22 cellular contexts compared by ENCODE assay signal in the genomic region with DNA sequence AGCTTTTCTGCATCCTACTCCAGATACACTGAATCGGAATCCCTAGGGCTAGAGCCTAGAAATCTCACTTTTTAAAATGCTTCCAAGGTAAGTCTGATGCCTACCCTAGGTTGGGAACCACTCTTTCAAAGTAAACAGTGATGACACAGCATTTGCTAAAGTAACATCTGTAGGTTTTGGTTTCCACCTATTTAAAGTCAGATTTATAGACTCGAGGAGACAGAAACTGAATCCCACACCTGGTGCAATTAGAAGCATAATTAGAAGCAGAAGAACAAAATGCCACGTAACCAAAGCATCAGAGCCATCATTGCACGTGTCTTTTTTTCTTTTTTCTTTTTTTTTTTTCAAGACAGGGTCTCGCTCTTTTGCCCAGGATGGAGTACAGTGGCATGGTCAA. TPM values are rescaled to one million over a fixed set of nuclear protein-coding genes. Genes with fewer than 3 reads are reported as not detected.
DNase-seq lines count a peak whose midpoint lies in the region; ATAC-seq and TF ChIP-seq lines count a peak whose summit lies in the region.
"Had no signal": no experiment of that assay in that cellular context is flagged by ENCODE, and none has a peak within 500 bp of the region (broad histone marks: within the 10 kb centered on the region; RNA-seq: fewer than 3 reads in every experiment).

No MANE protein-coding gene starts in this region.

- no peak overlapping the region for H3K4me2 ChIP-seq in IMR-90 (ENCODE audit: low read depth, low read length)
- H3K4me2 ChIP-seq: neural progenitor cell had no signal

- no peak overlapping the region for H3K18ac ChIP-seq in IMR-90 (ENCODE audit: low read depth, low read length)

- H3K4me1 ChIP-seq in A673 (ENCODE audit: insufficient read depth, low read length, poor library complexity, severe bottlenecking), result no peaks in the 10 kb centered on the region
- H3K4me1 ChIP-seq in IMR-90 (ENCODE audit: control insufficient read depth, insufficient read depth, low read length), result peaks cover 7% of the 10 kb centered on the region
- H3K4me1 ChIP-seq: esophagus squamous epithelium had no signal

- H3K9me1 ChIP-seq in IMR-90 (ENCODE audit: insufficient read depth, low read length), result no peaks in the 10 kb centered on the region

- peak; percentile 69 for ATAC-seq in GM19035 (IDR thresholded peaks at IDR 0.05; ENCODE audit: unreplicated experiment)
- ATAC-seq in HG02678 (IDR thresholded peaks at IDR 0.05; ENCODE audit: unreplicated experiment), result peak; percentile 83
- ATAC-seq in IMR-90 (ENCODE audit: low read depth), result no peak
- ATAC-seq: activated CD4-positive, CD25-positive, alpha-beta regulatory T cell treated with anti-CD3 and anti-CD28 coated beads, Interleukin-2, amount 50 U/mL, for 24 hours; heart left ventricle; sciatic nerve had no signal

- no peak overlapping the region for H2BK20ac ChIP-seq in IMR-90 (ENCODE audit: low read depth, low read length)

- H2BK5ac ChIP-seq in IMR-90 (ENCODE audit: low read depth, low read length, poor library complexity, severe bottlenecking), result no peak overlapping the region

- no peak for TF ChIP-seq POLR2A in IMR-90 (IDR thresholded peaks at IDR 0.05; ENCODE audit: low read depth, low read length)

- peaks cover 25 to 34% of the 10 kb centered on the region in 2 experiments for H3K79me1 ChIP-seq in IMR-90 (ENCODE audit: low read depth in 1 of 2, low read length in 2 of 2)

- no peak for TF ChIP-seq CTCF in A673 (conservative IDR thresholded peaks at IDR 0.05; ENCODE audit: low read depth, low read length)
- TF ChIP-seq CTCF in IMR-90 (conservative IDR thresholded peaks at IDR 0.05; ENCODE audit: low read depth, low read length), result no peak

- no peak overlapping the region for H3K4ac ChIP-seq in IMR-90 (ENCODE audit: low read depth, low read length)

- CTCF ChIA-PET in A673 (lab: Charles Lee), result no interaction called here
- CTCF ChIA-PET in IMR-90 (lab: Yijun Ruan, JAX), result interaction anchor here (0.6 to 1.3 kb wide), 4 partner anchors 9 to 91 kb away, joined by 3 to 5 read pairs (median 3); no protein-coding TSS in a partner anchor

- H3K9me3 ChIP-seq in A673 (ENCODE audit: low read depth, low read length, poor library complexity, severe bottlenecking) (no peaks in the 10 kb centered on the region), IMR-90 (ENCODE audit: control insufficient read depth, insufficient read depth, low read length) (no peaks in the 10 kb centered on the region)
- H3K9me3 ChIP-seq: esophagus squamous epithelium, heart left ventricle had no signal

- intact Hi-C loops in A673 (cut with micrococcal nuclease; ENCODE audit: unreplicated experiment), result no loop called here
- intact Hi-C loops in IMR-90 (cut with micrococcal nuclease), result loop anchor here (10.0 kb wide), 1 partner anchor 338 kb away; no protein-coding TSS in a partner anchor
- intact Hi-C loops in posterior vena cava (cut with DNase I), result no loop called here

- H3K36me3 ChIP-seq in A673 (ENCODE audit: insufficient read depth, low read length, poor library complexity, severe bottlenecking) (peaks cover 14% of the 10 kb centered on the region), IMR-90 (ENCODE audit: control insufficient read depth, insufficient read depth, low read length) (peaks cover 30% of the 10 kb centered on the region)

- H3K14ac ChIP-seq in IMR-90 (replicated peaks; ENCODE audit: low read depth, low read length), result no peak overlapping the region

- H2BK120ac ChIP-seq in IMR-90 (ENCODE audit: low read depth, low read length), result no peak overlapping the region

- BruUV-seq in A673 (replicated peaks; lab: Mats Ljungman, UMichigan) (TSS peak; percentile 11), IMR-90 (replicated peaks; lab: Mats Ljungman, UMichigan) (TSS peak; percentile 54)

- dilution Hi-C loops in IMR-90 (cut with HindIII; ENCODE audit: low sequenced_read_pairs, unreplicated experiment), result no loop called here

- no peak overlapping the region for H3K9ac ChIP-seq in IMR-90 (ENCODE audit: low read depth, low read length)
- H3K9ac ChIP-seq: neural progenitor cell had no signal

- POLR2A ChIA-PET in A673 (lab: Charles Lee; ENCODE audit: low non-redundant PET) (no interaction called here), IMR-90 (lab: Charles Lee; ENCODE audit: unreplicated experiment) (no interaction called here)

- H4K8ac ChIP-seq in IMR-90 (ENCODE audit: low read depth in 2 of 2, low read length in 2 of 2), result no peak overlapping the region

- no peaks in the 10 kb centered on the region for H4K20me1 ChIP-seq in IMR-90 (ENCODE audit: insufficient read depth, low read length)

- no peak overlapping the region for H4K91ac ChIP-seq in IMR-90 (ENCODE audit: insufficient read depth, low read depth, low read length)

- H3K4me3 ChIP-seq in A673 (ENCODE audit: low read depth, low read length, poor library complexity, severe bottlenecking) (no peak overlapping the region), IMR-90 (ENCODE audit: insufficient read depth, low read depth, low read length) (no peak overlapping the region)
- H3K4me3 ChIP-seq: esophagus squamous epithelium, heart left ventricle, neural progenitor cell had no signal

- H2AK9ac ChIP-seq in IMR-90 (replicated peaks; ENCODE audit: low read depth, low read length, poor library complexity), result no peak overlapping the region

- no peaks in the 10 kb centered on the region for H3K27me3 ChIP-seq in A673 (replicated peaks; ENCODE audit: insufficient read depth, low read depth, low read length, poor library complexity)
- no peaks in the 10 kb centered on the region for H3K27me3 ChIP-seq in IMR-90 (ENCODE audit: control insufficient read depth, insufficient read depth, low read length)
- H3K27me3 ChIP-seq: esophagus squamous epithelium, heart left ventricle, neural progenitor cell had no signal

- DNase-seq in A673 (ENCODE audit: low spot score), result no peak
- no peak for DNase-seq in IMR-90
- no peak for DNase-seq in activated CD4-positive, alpha-beta T cell treated with anti-CD3 and anti-CD28 coated beads, Interleukin-2, amount 50 U/mL, for 4 hours
- DNase-seq in HUDEP-2 (lab: John Stamatoyannopoulos, UW; ENCODE audit: unreplicated experiment in 76 of 76), result no peak
- DNase-seq in NCI-H1092 (lab: John Stamatoyannopoulos, UW), result no peak
- DNase-seq in posterior vena cava (ENCODE audit: low spot score), result no peak
- DNase-seq: activated CD8-positive, alpha-beta memory T cell treated with anti-CD3 and anti-CD28 coated beads, Interleukin-2, amount 50 U/mL, for 4 hours; activated naive CD4-positive, alpha-beta T cell treated with anti-CD3 and anti-CD28 coated beads, Interleukin-2, amount 10 ng/mL, durations not matched to agents 7 days and 5 days; COR-L47; esophagus squamous epithelium; heart left ventricle; KBM-7; kidney; NCI-H1694; NCI-H526 treated with DMSO at 0.1 percent for 48 hours; stimulated activated CD8-positive, alpha-beta memory T cell treated with anti-CD3 and anti-CD28 coated beads, Interleukin-4, amount 100 ng/mL, for 48 hours; T-helper 2 cell had no signal

- H3K56ac ChIP-seq in IMR-90 (ENCODE audit: extremely low read depth, insufficient read depth, low read length), result no peak overlapping the region

- H3K27ac ChIP-seq in A673 (ENCODE audit: low read depth, low read length, poor library complexity, severe bottlenecking) (no peak overlapping the region), IMR-90 (ENCODE audit: insufficient read depth, low read length) (no peak overlapping the region)
- H3K27ac ChIP-seq: esophagus squamous epithelium, heart left ventricle, neural progenitor cell had no signal

- no peak overlapping the region for H3K23ac ChIP-seq in IMR-90 (ENCODE audit: low read depth, low read length)

- H2BK15ac ChIP-seq in IMR-90 (ENCODE audit: low read depth, low read length), result no peak overlapping the region

- H2AFZ ChIP-seq in IMR-90 (replicated peaks; ENCODE audit: low read length, poor library complexity), result no peak overlapping the region
- H2AFZ ChIP-seq: neural progenitor cell had no signal

- no peak for TF ChIP-seq RAD21 in IMR-90 (IDR thresholded peaks at IDR 0.05; ENCODE audit: low read length)

- H4K5ac ChIP-seq in IMR-90 (ENCODE audit: low read depth, low read length), result no peak overlapping the region

- WGBS in IMR-90 (ENCODE audit: extremely low coverage in 2 of 2, insufficient read length in 1 of 2), 2 experiments, result 100% methylated on average over 2 of the region's 5 CpGs; no CpG with 5 or more reads in 1 of the 2 experiments

- in situ Hi-C loops in IMR-90 (cut with MboI; ENCODE audit: low sequenced_read_pairs), result no loop called here

- no peak overlapping the region for H2AK5ac ChIP-seq in IMR-90 (ENCODE audit: low read depth, low read length)

TF ChIP-seq in IMR-90, 13 proteins besides CTCF, POLR2A, EP300 and RAD21 (continues in another document):
- TF ChIP-seq CEBPB (IDR thresholded peaks at IDR 0.05; ENCODE audit: low read depth, low read length) (no peak), RCOR1 (IDR thresholded peaks at IDR 0.05; ENCODE audit: insufficient replicate concordance, low read length) (no peak), BHLHE40 (IDR thresholded peaks at IDR 0.05; ENCODE audit: low read depth, low read length) (no peak), RFX5 (IDR thresholded peaks at IDR 0.05; ENCODE audit: low read depth, low read length) (no peak), MXI1 (IDR thresholded peaks at IDR 0.05; ENCODE audit: borderline replicate concordance, low read depth, low read length) (no peak), NFE2L2 (IDR thresholded peaks at IDR 0.05; ENCODE audit: low read depth, low read length) (no peak), CHD1 (IDR thresholded peaks at IDR 0.05; ENCODE audit: low read depth, low read length) (no peak), SMC3 (IDR thresholded peaks at IDR 0.05; ENCODE audit: low read depth, low read length) (no peak)
- TF ChIP-seq, protein P1, sequence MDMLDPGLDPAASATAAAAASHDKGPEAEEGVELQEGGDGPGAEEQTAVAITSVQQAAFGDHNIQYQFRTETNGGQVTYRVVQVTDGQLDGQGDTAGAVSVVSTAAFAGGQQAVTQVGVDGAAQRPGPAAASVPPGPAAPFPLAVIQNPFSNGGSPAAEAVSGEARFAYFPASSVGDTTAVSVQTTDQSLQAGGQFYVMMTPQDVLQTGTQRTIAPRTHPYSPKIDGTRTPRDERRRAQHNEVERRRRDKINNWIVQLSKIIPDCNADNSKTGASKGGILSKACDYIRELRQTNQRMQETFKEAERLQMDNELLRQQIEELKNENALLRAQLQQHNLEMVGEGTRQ (IDR thresholded peaks at IDR 0.05; ENCODE audit: low read depth, low read length), result no peak

RNA-seq across cellular contexts. Expression of gene PDK1, which starts 40.9 kb away (rescaled TPM):
- total RNA-seq in A673 (2021), result 6.8 and 12.7 TPM in 2 replicates
- 68.3 and 85.9 TPM in 2 replicates for total RNA-seq in IMR-90 (2012; rRNA removed)
- 35.2 and 38.1 TPM in 2 replicates for polyA plus RNA-seq in IMR-90 (2012; rRNA removed)
- 25.1 and 25.3 TPM in 2 replicates for polyA plus RNA-seq in IMR-90 (2012; cell fraction: cytosol; rRNA removed)
- 25.1 and 56.4 TPM in 2 replicates for polyA plus RNA-seq in IMR-90 (2012; cell fraction: nucleus; rRNA removed; ENCODE audit: low replicate concordance)
- 10 to 100 TPM; 17.9 to 28.3 TPM for total RNA-seq in posterior vena cava
